ENCODE assay signal across 15 cellular contexts in the genomic region with DNA sequence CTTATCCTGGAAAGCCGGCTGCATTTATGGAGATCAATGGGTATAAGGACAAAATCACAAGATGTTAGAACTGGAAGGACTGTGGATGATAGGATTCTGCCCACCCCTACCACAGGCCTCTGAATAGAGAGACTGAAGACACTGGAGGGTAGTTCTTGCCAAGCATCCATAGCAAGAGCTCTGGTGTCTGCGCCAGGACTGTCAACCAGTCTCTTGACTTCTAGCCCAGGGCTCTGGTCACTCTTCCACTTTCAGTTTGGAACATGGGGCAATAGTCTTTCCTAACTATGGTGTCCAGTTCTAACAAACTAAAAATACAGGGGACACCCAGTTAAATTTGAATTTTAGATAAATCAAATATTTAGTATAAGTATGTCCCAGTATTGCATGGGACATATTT. TPM values are rescaled to one million over a fixed set of nuclear protein-coding genes. Genes with fewer than 3 reads are reported as not detected.
DNase-seq lines count a peak whose midpoint lies in the region; ATAC-seq and TF ChIP-seq lines count a peak whose summit lies in the region.
"Had no signal": no experiment of that assay in that cellular context is flagged by ENCODE, and none has a peak within 500 bp of the region (broad histone marks: within the 10 kb centered on the region; RNA-seq: fewer than 3 reads in every experiment).

No MANE protein-coding gene starts in this region.

- intact Hi-C loops in A673 (cut with micrococcal nuclease; ENCODE audit: unreplicated experiment), result no loop called here

- no peak for ATAC-seq in HG03521 (IDR thresholded peaks at IDR 0.05; ENCODE audit: unreplicated experiment)

- peaks cover 15% of the 10 kb centered on the region for H3F3A ChIP-seq in GM23248 (ENCODE audit: insufficient read depth)

- no peak overlapping the region for H2AFZ ChIP-seq in GM23248

- no TSS peak for BruUV-seq in A673 (replicated peaks; lab: Mats Ljungman, UMichigan)

- in situ Hi-C loops in GM23248 (cut with MboI), result no loop called here

- CTCF ChIA-PET in A673 (lab: Charles Lee), result no interaction called here

- H3K4me3 ChIP-seq in BLaER1 treated with 17β-estradiol and CSF1 and Interleukin-3, amounts not matched to agents 10 nM and 100 nM, result no peak overlapping the region
- H3K4me3 ChIP-seq in GM23248, result no peak overlapping the region
- H3K4me3 ChIP-seq in neutrophil (ENCODE audit: low read depth in 1 of 2, low read length in 1 of 2), result no peak overlapping the region
- no peak overlapping the region for H3K4me3 ChIP-seq in A673 (ENCODE audit: low read depth, low read length, poor library complexity, severe bottlenecking)
- H3K4me3 ChIP-seq: HAP-1 had no signal

- H3K27me3 ChIP-seq in BLaER1 treated with 17β-estradiol and CSF1 and Interleukin-3, amounts not matched to agents 10 nM and 100 nM, result no peaks in the 10 kb centered on the region
- H3K27me3 ChIP-seq in GM23248 (replicated peaks; ENCODE audit: insufficient read depth), result no peaks in the 10 kb centered on the region
- H3K27me3 ChIP-seq in neutrophil, result no peaks in the 10 kb centered on the region
- H3K27me3 ChIP-seq in A673 (replicated peaks; ENCODE audit: insufficient read depth, low read depth, low read length, poor library complexity), result no peaks in the 10 kb centered on the region

- H3K36me3 ChIP-seq in BLaER1 treated with 17β-estradiol and CSF1 and Interleukin-3, amounts not matched to agents 10 nM and 100 nM, result peaks cover 3 to 75% (median 49%) of the 10 kb centered on the region in 11 experiments; a peak in 20 of 22 replicates
- H3K36me3 ChIP-seq in GM23248 (ENCODE audit: low read depth) (no peaks in the 10 kb centered on the region), neutrophil (no peaks in the 10 kb centered on the region), A673 (ENCODE audit: insufficient read depth, low read length, poor library complexity, severe bottlenecking) (no peaks in the 10 kb centered on the region)

- H3K4me2 ChIP-seq in BLaER1 treated with 17β-estradiol and CSF1 and Interleukin-3, amounts not matched to agents 10 nM and 100 nM, result peak overlapping the region in 10 of 11 experiments; percentile 13 to 79 (median 64); a peak in 14 of 22 replicates
- peak overlapping the region; percentile 31 for H3K4me2 ChIP-seq in GM23248 (ENCODE audit: unreplicated experiment)

- peaks cover 100% of the 10 kb centered on the region in 11 experiments for H4K20me1 ChIP-seq in BLaER1 treated with 17β-estradiol and CSF1 and Interleukin-3, amounts not matched to agents 10 nM and 100 nM
- peaks cover 52% of the 10 kb centered on the region for H4K20me1 ChIP-seq in GM23248 (ENCODE audit: insufficient read depth)

- WGBS in GM23248 (ENCODE audit: low coverage in 1 of 2, low lambda C conversion rate in 2 of 2, missing lambda C conversion rate in 2 of 2), 2 experiments, result 82 to 88% methylated on average over 2 of the region's 2 CpGs

- H3K4me1 ChIP-seq in BLaER1 treated with 17β-estradiol and CSF1 and Interleukin-3, amounts not matched to agents 10 nM and 100 nM, result peaks cover 73 to 98% (median 85%) of the 10 kb centered on the region in 10 experiments
- H3K4me1 ChIP-seq in GM23248 (ENCODE audit: insufficient read depth), result peaks cover 19% of the 10 kb centered on the region
- H3K4me1 ChIP-seq in neutrophil (ENCODE audit: control insufficient read depth in 1 of 2, insufficient read depth in 1 of 2, low read depth in 1 of 2, low read length in 1 of 2), result peaks cover under 1 to 9% of the 10 kb centered on the region in 2 experiments
- H3K4me1 ChIP-seq in A673 (ENCODE audit: insufficient read depth, low read length, poor library complexity, severe bottlenecking), result peaks cover 7% of the 10 kb centered on the region
- H3K4me1 ChIP-seq: HAP-1 had no signal

- POLR2A ChIA-PET in A673 (lab: Charles Lee; ENCODE audit: low non-redundant PET), result no interaction called here

- DNase-seq in GM23248 (no peak), cerebellum (ENCODE audit: low spot score) (peak; percentile 21), DMS79 treated with DMSO at 0.1 percent for 48 hours (lab: John Stamatoyannopoulos, UW) (no peak), A673 (ENCODE audit: low spot score) (no peak)
- DNase-seq: activated CD4-positive, alpha-beta T cell treated with anti-CD3 and anti-CD28 coated beads, Interleukin-2, amount 10 ng/mL, durations not matched to agents 7 days and 5 days; activated CD8-positive, alpha-beta memory T cell treated with anti-CD3 and anti-CD28 coated beads, Interleukin-2, amount 50 U/mL, for 4 hours; activated effector memory CD4-positive, alpha-beta T cell treated with anti-CD3 and anti-CD28 coated beads, Interleukin-2, amount 50 U/mL, for 16 hours; caudate nucleus; NCI-H187 treated with DMSO at 0.1 percent for 48 hours; NK-92 treated with Interleukin-12 subunit alpha and Interleukin-12 subunit beta, amount 100 ng/mL, for 24 hours had no signal

- no peaks in the 10 kb centered on the region for H3K9me3 ChIP-seq in BLaER1 treated with 17β-estradiol and CSF1 and Interleukin-3, amounts not matched to agents 10 nM and 100 nM (replicated peaks in 1 of 11)
- H3K9me3 ChIP-seq in GM23248 (ENCODE audit: low read depth) (no peaks in the 10 kb centered on the region), neutrophil (no peaks in the 10 kb centered on the region), A673 (ENCODE audit: low read depth, low read length, poor library complexity, severe bottlenecking) (no peaks in the 10 kb centered on the region)
- H3K9me3 ChIP-seq: HAP-1 had no signal

- no peak overlapping the region for H3K27ac ChIP-seq in BLaER1 treated with 17β-estradiol and CSF1 and Interleukin-3, amounts not matched to agents 10 nM and 100 nM
- peak overlapping the region; percentile 52 for H3K27ac ChIP-seq in GM23248
- H3K27ac ChIP-seq in neutrophil, result peak overlapping the region; percentile 13
- no peak overlapping the region for H3K27ac ChIP-seq in A673 (ENCODE audit: low read depth, low read length, poor library complexity, severe bottlenecking)
- H3K27ac ChIP-seq: HL-60 had no signal

- H3K9ac ChIP-seq in BLaER1 treated with 17β-estradiol and CSF1 and Interleukin-3, amounts not matched to agents 10 nM and 100 nM, result no peak overlapping the region
- H3K9ac ChIP-seq in GM23248, result no peak overlapping the region

- TF ChIP-seq CTCF in neutrophil (IDR thresholded peaks at IDR 0.05) (no peak), A673 (conservative IDR thresholded peaks at IDR 0.05; ENCODE audit: low read depth, low read length) (no peak)

- H3K9me2 ChIP-seq in GM23248 (ENCODE audit: insufficient read depth), result no peaks in the 10 kb centered on the region

- peaks cover 100% of the 10 kb centered on the region for H3K79me2 ChIP-seq in GM23248 (ENCODE audit: insufficient read depth)

RNA-seq across cellular contexts. Expression of gene LARP1, which starts 23.4 kb away (rescaled TPM):
- total RNA-seq in GM23248 (2014; rRNA removed; shearing (Covaris generic)), result 59.9 and 81.9 TPM in 2 replicates
- 30.2 and 33.8 TPM in 2 replicates for polyA plus RNA-seq in GM23248 (2016; fragmentation: Nextera tagmentation; extraction: Ambion mirVana)
- total RNA-seq in cerebellum (44.0 TPM), A673 (2021) (257 and 269 TPM in 2 replicates)

Comparison
In these comparisons a context has a peak if more than half of its experiments do, and no peak if none do; other contexts are left out.
1. H3K27ac ChIP-seq: peak in GM23248 (single experiment) and neutrophil (single experiment); none in BLaER1 treated with 17β-estradiol and CSF1 and Interleukin-3, amounts not matched to agents 10 nM and 100 nM (0 of 11) and A673 (single experiment).